Comparison of ENCODE assay signal across 1 cellular context in the genomic region with DNA sequence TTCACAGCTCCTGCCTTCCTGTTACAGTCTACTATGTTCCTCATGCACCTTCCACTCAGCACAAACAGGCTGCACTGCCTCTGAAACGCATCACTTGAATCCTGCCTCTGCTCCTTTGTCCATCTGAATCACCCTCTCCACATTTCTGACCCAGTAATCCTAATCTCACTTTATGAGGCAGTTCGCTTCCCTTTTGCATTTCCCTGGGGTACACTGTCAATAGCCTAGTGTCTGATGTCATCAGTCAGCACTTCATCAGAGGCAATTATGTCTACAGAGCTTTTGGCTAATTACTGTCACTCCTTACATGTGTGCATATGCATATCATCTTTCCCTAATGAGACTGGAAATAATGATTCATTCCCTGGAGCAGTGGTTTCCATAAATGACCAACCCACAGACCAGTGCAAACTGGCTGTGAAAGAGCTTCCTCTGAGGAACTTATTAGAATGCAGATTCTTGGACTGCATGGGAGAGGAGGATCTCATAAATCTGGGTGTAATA.
TF ChIP-seq lines count a peak whose summit lies in the region.

No MANE protein-coding gene starts in this region.

TF ChIP-seq in K562, 482 proteins besides CTCF, POLR2A, EP300 and RAD21 (continued from another document):
- TF ChIP-seq, protein P1, sequence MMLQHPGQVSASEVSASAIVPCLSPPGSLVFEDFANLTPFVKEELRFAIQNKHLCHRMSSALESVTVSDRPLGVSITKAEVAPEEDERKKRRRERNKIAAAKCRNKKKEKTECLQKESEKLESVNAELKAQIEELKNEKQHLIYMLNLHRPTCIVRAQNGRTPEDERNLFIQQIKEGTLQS (IDR thresholded peaks at IDR 0.05), result peak; percentile 75
- TF ChIP-seq, protein P1 (CRISPR knock-in tag; conservative IDR thresholded peaks at IDR 0.05), result no peak
- TF ChIP-seq, protein P2, sequence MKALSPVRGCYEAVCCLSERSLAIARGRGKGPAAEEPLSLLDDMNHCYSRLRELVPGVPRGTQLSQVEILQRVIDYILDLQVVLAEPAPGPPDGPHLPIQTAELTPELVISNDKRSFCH (CRISPR knock-in tag; IDR thresholded peaks at IDR 0.05), result no peak
- TF ChIP-seq, protein P2 (tag; IDR thresholded peaks at IDR 0.05), result no peak
- TF ChIP-seq, protein P3, sequence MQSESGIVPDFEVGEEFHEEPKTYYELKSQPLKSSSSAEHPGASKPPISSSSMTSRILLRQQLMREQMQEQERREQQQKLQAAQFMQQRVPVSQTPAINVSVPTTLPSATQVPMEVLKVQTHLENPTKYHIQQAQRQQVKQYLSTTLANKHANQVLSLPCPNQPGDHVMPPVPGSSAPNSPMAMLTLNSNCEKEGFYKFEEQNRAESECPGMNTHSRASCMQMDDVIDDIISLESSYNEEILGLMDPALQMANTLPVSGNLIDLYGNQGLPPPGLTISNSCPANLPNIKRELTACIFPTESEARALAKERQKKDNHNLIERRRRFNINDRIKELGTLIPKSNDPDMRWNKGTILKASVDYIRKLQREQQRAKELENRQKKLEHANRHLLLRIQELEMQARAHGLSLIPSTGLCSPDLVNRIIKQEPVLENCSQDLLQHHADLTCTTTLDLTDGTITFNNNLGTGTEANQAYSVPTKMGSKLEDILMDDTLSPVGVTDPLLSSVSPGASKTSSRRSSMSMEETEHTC (IDR thresholded peaks at IDR 0.05), result no peak
- TF ChIP-seq ZFP1 (CRISPR knock-in tag; IDR thresholded peaks at IDR 0.05), result no peak
- peak; percentile 63 for TF ChIP-seq MEIS2 (IDR thresholded peaks at IDR 0.05; ENCODE audit: partially characterized antibody)
- TF ChIP-seq, protein P4, sequence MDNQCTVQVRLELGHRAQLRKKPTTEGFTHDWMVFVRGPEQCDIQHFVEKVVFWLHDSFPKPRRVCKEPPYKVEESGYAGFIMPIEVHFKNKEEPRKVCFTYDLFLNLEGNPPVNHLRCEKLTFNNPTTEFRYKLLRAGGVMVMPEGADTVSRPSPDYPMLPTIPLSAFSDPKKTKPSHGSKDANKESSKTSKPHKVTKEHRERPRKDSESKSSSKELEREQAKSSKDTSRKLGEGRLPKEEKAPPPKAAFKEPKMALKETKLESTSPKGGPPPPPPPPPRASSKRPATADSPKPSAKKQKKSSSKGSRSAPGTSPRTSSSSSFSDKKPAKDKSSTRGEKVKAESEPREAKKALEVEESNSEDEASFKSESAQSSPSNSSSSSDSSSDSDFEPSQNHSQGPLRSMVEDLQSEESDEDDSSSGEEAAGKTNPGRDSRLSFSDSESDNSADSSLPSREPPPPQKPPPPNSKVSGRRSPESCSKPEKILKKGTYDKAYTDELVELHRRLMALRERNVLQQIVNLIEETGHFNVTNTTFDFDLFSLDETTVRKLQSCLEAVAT (IDR thresholded peaks at IDR 0.05), result no peak
- TF ChIP-seq BRD4 (IDR thresholded peaks at IDR 0.05), result no peak
- no peak for TF ChIP-seq RB1 (IDR thresholded peaks at IDR 0.05; ENCODE audit: low read depth)
- no peak for TF ChIP-seq JUND (IDR thresholded peaks at IDR 0.05; ENCODE audit: borderline replicate concordance, low read depth, low read length)
- TF ChIP-seq JUND (tag; IDR thresholded peaks at IDR 0.05; ENCODE audit: borderline replicate concordance, low read depth, low read length), result peak; percentile 58; the same call in 2 of the 3 replicates
- TF ChIP-seq, protein P5, sequence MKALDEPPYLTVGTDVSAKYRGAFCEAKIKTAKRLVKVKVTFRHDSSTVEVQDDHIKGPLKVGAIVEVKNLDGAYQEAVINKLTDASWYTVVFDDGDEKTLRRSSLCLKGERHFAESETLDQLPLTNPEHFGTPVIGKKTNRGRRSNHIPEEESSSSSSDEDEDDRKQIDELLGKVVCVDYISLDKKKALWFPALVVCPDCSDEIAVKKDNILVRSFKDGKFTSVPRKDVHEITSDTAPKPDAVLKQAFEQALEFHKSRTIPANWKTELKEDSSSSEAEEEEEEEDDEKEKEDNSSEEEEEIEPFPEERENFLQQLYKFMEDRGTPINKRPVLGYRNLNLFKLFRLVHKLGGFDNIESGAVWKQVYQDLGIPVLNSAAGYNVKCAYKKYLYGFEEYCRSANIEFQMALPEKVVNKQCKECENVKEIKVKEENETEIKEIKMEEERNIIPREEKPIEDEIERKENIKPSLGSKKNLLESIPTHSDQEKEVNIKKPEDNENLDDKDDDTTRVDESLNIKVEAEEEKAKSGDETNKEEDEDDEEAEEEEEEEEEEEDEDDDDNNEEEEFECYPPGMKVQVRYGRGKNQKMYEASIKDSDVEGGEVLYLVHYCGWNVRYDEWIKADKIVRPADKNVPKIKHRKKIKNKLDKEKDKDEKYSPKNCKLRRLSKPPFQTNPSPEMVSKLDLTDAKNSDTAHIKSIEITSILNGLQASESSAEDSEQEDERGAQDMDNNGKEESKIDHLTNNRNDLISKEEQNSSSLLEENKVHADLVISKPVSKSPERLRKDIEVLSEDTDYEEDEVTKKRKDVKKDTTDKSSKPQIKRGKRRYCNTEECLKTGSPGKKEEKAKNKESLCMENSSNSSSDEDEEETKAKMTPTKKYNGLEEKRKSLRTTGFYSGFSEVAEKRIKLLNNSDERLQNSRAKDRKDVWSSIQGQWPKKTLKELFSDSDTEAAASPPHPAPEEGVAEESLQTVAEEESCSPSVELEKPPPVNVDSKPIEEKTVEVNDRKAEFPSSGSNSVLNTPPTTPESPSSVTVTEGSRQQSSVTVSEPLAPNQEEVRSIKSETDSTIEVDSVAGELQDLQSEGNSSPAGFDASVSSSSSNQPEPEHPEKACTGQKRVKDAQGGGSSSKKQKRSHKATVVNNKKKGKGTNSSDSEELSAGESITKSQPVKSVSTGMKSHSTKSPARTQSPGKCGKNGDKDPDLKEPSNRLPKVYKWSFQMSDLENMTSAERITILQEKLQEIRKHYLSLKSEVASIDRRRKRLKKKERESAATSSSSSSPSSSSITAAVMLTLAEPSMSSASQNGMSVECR (CRISPR knock-in tag; IDR thresholded peaks at IDR 0.05), result no peak
- TF ChIP-seq ATF7 (IDR thresholded peaks at IDR 0.05), result peak; percentile 59
- TF ChIP-seq DPF2 (IDR thresholded peaks at IDR 0.05), result no peak
- TF ChIP-seq HNRNPL (IDR thresholded peaks at IDR 0.05; ENCODE audit: low read depth, low read length), result no peak
- no peak for TF ChIP-seq MECOM (CRISPR knock-in tag; IDR thresholded peaks at IDR 0.05)
- TF ChIP-seq RCOR1 (IDR thresholded peaks at IDR 0.05; ENCODE audit: borderline replicate concordance in 1 of 2, low read depth in 2 of 2, low read length in 2 of 2), result no peak
- TF ChIP-seq CEBPG (CRISPR knock-in tag; IDR thresholded peaks at IDR 0.05), result no peak
- peak in 1 of 2 experiments; percentile 47; a peak in 1 of 4 replicates for TF ChIP-seq CEBPG (tag; conservative IDR thresholded peaks at IDR 0.05 in 1 of 2, IDR thresholded peaks at IDR 0.05 in 1 of 2)
- TF ChIP-seq, protein P6, sequence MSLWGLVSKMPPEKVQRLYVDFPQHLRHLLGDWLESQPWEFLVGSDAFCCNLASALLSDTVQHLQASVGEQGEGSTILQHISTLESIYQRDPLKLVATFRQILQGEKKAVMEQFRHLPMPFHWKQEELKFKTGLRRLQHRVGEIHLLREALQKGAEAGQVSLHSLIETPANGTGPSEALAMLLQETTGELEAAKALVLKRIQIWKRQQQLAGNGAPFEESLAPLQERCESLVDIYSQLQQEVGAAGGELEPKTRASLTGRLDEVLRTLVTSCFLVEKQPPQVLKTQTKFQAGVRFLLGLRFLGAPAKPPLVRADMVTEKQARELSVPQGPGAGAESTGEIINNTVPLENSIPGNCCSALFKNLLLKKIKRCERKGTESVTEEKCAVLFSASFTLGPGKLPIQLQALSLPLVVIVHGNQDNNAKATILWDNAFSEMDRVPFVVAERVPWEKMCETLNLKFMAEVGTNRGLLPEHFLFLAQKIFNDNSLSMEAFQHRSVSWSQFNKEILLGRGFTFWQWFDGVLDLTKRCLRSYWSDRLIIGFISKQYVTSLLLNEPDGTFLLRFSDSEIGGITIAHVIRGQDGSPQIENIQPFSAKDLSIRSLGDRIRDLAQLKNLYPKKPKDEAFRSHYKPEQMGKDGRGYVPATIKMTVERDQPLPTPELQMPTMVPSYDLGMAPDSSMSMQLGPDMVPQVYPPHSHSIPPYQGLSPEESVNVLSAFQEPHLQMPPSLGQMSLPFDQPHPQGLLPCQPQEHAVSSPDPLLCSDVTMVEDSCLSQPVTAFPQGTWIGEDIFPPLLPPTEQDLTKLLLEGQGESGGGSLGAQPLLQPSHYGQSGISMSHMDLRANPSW (CRISPR knock-in tag; IDR thresholded peaks at IDR 0.05), result no peak
- TF ChIP-seq CREM (IDR thresholded peaks at IDR 0.05; ENCODE audit: low read depth), result peak; percentile 60
- TF ChIP-seq BMI1 (IDR thresholded peaks at IDR 0.05; ENCODE audit: low read length), result no peak
- TF ChIP-seq, protein P7, sequence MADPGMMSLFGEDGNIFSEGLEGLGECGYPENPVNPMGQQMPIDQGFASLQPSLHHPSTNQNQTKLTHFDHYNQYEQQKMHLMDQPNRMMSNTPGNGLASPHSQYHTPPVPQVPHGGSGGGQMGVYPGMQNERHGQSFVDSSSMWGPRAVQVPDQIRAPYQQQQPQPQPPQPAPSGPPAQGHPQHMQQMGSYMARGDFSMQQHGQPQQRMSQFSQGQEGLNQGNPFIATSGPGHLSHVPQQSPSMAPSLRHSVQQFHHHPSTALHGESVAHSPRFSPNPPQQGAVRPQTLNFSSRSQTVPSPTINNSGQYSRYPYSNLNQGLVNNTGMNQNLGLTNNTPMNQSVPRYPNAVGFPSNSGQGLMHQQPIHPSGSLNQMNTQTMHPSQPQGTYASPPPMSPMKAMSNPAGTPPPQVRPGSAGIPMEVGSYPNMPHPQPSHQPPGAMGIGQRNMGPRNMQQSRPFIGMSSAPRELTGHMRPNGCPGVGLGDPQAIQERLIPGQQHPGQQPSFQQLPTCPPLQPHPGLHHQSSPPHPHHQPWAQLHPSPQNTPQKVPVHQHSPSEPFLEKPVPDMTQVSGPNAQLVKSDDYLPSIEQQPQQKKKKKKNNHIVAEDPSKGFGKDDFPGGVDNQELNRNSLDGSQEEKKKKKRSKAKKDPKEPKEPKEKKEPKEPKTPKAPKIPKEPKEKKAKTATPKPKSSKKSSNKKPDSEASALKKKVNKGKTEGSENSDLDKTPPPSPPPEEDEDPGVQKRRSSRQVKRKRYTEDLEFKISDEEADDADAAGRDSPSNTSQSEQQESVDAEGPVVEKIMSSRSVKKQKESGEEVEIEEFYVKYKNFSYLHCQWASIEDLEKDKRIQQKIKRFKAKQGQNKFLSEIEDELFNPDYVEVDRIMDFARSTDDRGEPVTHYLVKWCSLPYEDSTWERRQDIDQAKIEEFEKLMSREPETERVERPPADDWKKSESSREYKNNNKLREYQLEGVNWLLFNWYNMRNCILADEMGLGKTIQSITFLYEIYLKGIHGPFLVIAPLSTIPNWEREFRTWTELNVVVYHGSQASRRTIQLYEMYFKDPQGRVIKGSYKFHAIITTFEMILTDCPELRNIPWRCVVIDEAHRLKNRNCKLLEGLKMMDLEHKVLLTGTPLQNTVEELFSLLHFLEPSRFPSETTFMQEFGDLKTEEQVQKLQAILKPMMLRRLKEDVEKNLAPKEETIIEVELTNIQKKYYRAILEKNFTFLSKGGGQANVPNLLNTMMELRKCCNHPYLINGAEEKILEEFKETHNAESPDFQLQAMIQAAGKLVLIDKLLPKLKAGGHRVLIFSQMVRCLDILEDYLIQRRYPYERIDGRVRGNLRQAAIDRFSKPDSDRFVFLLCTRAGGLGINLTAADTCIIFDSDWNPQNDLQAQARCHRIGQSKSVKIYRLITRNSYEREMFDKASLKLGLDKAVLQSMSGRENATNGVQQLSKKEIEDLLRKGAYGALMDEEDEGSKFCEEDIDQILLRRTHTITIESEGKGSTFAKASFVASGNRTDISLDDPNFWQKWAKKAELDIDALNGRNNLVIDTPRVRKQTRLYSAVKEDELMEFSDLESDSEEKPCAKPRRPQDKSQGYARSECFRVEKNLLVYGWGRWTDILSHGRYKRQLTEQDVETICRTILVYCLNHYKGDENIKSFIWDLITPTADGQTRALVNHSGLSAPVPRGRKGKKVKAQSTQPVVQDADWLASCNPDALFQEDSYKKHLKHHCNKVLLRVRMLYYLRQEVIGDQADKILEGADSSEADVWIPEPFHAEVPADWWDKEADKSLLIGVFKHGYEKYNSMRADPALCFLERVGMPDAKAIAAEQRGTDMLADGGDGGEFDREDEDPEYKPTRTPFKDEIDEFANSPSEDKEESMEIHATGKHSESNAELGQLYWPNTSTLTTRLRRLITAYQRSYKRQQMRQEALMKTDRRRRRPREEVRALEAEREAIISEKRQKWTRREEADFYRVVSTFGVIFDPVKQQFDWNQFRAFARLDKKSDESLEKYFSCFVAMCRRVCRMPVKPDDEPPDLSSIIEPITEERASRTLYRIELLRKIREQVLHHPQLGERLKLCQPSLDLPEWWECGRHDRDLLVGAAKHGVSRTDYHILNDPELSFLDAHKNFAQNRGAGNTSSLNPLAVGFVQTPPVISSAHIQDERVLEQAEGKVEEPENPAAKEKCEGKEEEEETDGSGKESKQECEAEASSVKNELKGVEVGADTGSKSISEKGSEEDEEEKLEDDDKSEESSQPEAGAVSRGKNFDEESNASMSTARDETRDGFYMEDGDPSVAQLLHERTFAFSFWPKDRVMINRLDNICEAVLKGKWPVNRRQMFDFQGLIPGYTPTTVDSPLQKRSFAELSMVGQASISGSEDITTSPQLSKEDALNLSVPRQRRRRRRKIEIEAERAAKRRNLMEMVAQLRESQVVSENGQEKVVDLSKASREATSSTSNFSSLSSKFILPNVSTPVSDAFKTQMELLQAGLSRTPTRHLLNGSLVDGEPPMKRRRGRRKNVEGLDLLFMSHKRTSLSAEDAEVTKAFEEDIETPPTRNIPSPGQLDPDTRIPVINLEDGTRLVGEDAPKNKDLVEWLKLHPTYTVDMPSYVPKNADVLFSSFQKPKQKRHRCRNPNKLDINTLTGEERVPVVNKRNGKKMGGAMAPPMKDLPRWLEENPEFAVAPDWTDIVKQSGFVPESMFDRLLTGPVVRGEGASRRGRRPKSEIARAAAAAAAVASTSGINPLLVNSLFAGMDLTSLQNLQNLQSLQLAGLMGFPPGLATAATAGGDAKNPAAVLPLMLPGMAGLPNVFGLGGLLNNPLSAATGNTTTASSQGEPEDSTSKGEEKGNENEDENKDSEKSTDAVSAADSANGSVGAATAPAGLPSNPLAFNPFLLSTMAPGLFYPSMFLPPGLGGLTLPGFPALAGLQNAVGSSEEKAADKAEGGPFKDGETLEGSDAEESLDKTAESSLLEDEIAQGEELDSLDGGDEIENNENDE (IDR thresholded peaks at IDR 0.05; ENCODE audit: low read depth, low read length), result no peak
- no peak for TF ChIP-seq TRIM24 (IDR thresholded peaks at IDR 0.05)
